ENCODE assay signal across 19 cellular contexts in genomic region chr3:13372656-13373055, GRCh38. TPM values are rescaled to one million over a fixed set of nuclear protein-coding genes. Genes with fewer than 3 reads are reported as not detected.
DNase-seq lines count a peak whose midpoint lies in the region; ATAC-seq, FAIRE-seq and TF ChIP-seq lines count a peak whose summit lies in the region.
"Had no signal": no experiment of that assay in that cellular context is flagged by ENCODE, and none has a peak within 500 bp of the region (broad histone marks: within the 10 kb centered on the region; RNA-seq: fewer than 3 reads in every experiment).

No MANE protein-coding gene starts in this region.

- peak overlapping the region; percentile 40 to 57 for H3K27ac Mint-ChIP-seq in activated naive CD4-positive, alpha-beta T cell treated with anti-CD3 and anti-CD28 coated beads, Interleukin-2, amount 50 U/mL, for 72 hours
- H3K27ac Mint-ChIP-seq in T-helper 17 cell (peak overlapping the region; percentile 68), glutamatergic neuron (ENCODE audit: unreplicated experiment) (no peak overlapping the region)
- peak overlapping the region; percentile 74 for H3K27ac Mint-ChIP-seq in stimulated activated effector memory CD8-positive, alpha-beta T cell treated with anti-CD3 and anti-CD28 coated beads, Interleukin-12 subunit alpha, Interleukin-12 subunit beta, amount 100 ng/mL, for 72 hours
- H3K27ac Mint-ChIP-seq: CD4-positive, alpha-beta T cell had no signal

- no peak for TF ChIP-seq RAD21 in K562 (CRISPR knock-in tag; conservative IDR thresholded peaks at IDR 0.05 in 1 of 2, IDR thresholded peaks at IDR 0.05 in 1 of 2)

- peaks cover 16 to 28% of the 10 kb centered on the region in 2 donors for H3K36me3 Mint-ChIP-seq in activated naive CD4-positive, alpha-beta T cell treated with anti-CD3 and anti-CD28 coated beads, Interleukin-2, amount 50 U/mL, for 72 hours
- H3K36me3 Mint-ChIP-seq in T-helper 17 cell (ENCODE audit: low read depth) (peaks cover 10% of the 10 kb centered on the region), glutamatergic neuron (ENCODE audit: unreplicated experiment) (no peaks in the 10 kb centered on the region)
- peaks cover 37% of the 10 kb centered on the region for H3K36me3 Mint-ChIP-seq in stimulated activated effector memory CD8-positive, alpha-beta T cell treated with anti-CD3 and anti-CD28 coated beads, Interleukin-12 subunit alpha, Interleukin-12 subunit beta, amount 100 ng/mL, for 72 hours

- no peak overlapping the region for H3K9ac ChIP-seq in K562 (ENCODE audit: insufficient read depth in 1 of 2, low read depth in 2 of 2, low read length in 2 of 2)

- TF ChIP-seq EP300 in K562 (IDR thresholded peaks at IDR 0.05; ENCODE audit: low read length) = no peak

- CTCF ChIA-PET in K562 (lab: Yijun Ruan, JAX; ENCODE audit: low intra/inter-chr PET ratio) = no interaction called here

- H3K9me3 ChIP-seq in T-helper 17 cell (ENCODE audit: control insufficient read depth, low read length, poor library complexity, severe bottlenecking) (no peaks in the 10 kb centered on the region), K562 (replicated peaks; ENCODE audit: control insufficient read depth, insufficient read depth, low read depth, low read length) (no peaks in the 10 kb centered on the region)
- H3K9me3 ChIP-seq: BE2C had no signal

- H3K9me1 ChIP-seq in K562 (ENCODE audit: control insufficient read depth, insufficient read depth, low read length) = no peaks in the 10 kb centered on the region

- peaks cover 6% of the 10 kb centered on the region; the same call in 1 of the 2 replicates for H4K20me1 ChIP-seq in K562 (replicated peaks; ENCODE audit: control insufficient read depth, insufficient read depth, low read length)

- no TSS peak for BruUV-seq in K562 (replicated peaks; lab: Mats Ljungman, UMichigan)

- TF ChIP-seq POLR2A in K562 (conservative IDR thresholded peaks at IDR 0.05) = no peak

- ATAC-seq in activated naive CD4-positive, alpha-beta T cell treated with anti-CD3 and anti-CD28 coated beads, Interleukin-2, amount 50 U/mL, for 72 hours = peak in 1 of 2 donors; percentile 4
- ATAC-seq in T-helper 17 cell (no peak), K562 (no peak)
- ATAC-seq in stimulated activated effector memory CD8-positive, alpha-beta T cell treated with anti-CD3 and anti-CD28 coated beads, Interleukin-12 subunit alpha, Interleukin-12 subunit beta, amount 100 ng/mL, for 72 hours = no peak

- no peak overlapping the region for H3K27ac ChIP-seq in K562 (ENCODE audit: extremely low read depth, low read depth, low read length)

- WGBS in K562 (ENCODE audit: insufficient coverage, low coverage, missing lambda C conversion rate) = 96% methylated on average over 8 of the region's 8 CpGs

- H3K4me1 Mint-ChIP-seq in T-helper 17 cell (peaks cover 2% of the 10 kb centered on the region), glutamatergic neuron (ENCODE audit: low read depth, unreplicated experiment) (no peaks in the 10 kb centered on the region)
- peaks cover 13% of the 10 kb centered on the region for H3K4me1 Mint-ChIP-seq in stimulated activated effector memory CD8-positive, alpha-beta T cell treated with anti-CD3 and anti-CD28 coated beads, Interleukin-12 subunit alpha, Interleukin-12 subunit beta, amount 100 ng/mL, for 72 hours

- no peak overlapping the region for H3K4me3 Mint-ChIP-seq in T-helper 17 cell
- H3K4me3 Mint-ChIP-seq in stimulated activated effector memory CD8-positive, alpha-beta T cell treated with anti-CD3 and anti-CD28 coated beads, Interleukin-12 subunit alpha, Interleukin-12 subunit beta, amount 100 ng/mL, for 72 hours = no peak overlapping the region
- no peak overlapping the region for H3K4me3 Mint-ChIP-seq in glutamatergic neuron (ENCODE audit: unreplicated experiment)
- H3K4me3 Mint-ChIP-seq: CD4-positive, alpha-beta T cell; H9; IgD-negative memory B cell had no signal

- no peak for TF ChIP-seq CTCF in K562 (IDR thresholded peaks at IDR 0.05 in 2 of 3, conservative IDR thresholded peaks at IDR 0.05 in 1 of 3; ENCODE audit: insufficient read depth in 2 of 3, low read depth in 1 of 3, low read length in 3 of 3)
- no peak for TF ChIP-seq CTCF in glutamatergic neuron (IDR thresholded peaks at IDR 0.05; ENCODE audit: partially characterized antibody, unreplicated experiment)

- H2AFZ ChIP-seq in K562 (ENCODE audit: low read depth, low read length) = no peak overlapping the region

- H3K9me3 Mint-ChIP-seq in activated naive CD4-positive, alpha-beta T cell treated with anti-CD3 and anti-CD28 coated beads, Interleukin-2, amount 50 U/mL, for 72 hours = no peaks in the 10 kb centered on the region
- H3K9me3 Mint-ChIP-seq in stimulated activated effector memory CD8-positive, alpha-beta T cell treated with anti-CD3 and anti-CD28 coated beads, Interleukin-12 subunit alpha, Interleukin-12 subunit beta, amount 100 ng/mL, for 72 hours = no peaks in the 10 kb centered on the region
- no peaks in the 10 kb centered on the region for H3K9me3 Mint-ChIP-seq in glutamatergic neuron (ENCODE audit: unreplicated experiment)
- H3K9me3 Mint-ChIP-seq: CD4-positive, alpha-beta T cell; H9; IgD-negative memory B cell had no signal

- intact Hi-C loops in K562 (cut with micrococcal nuclease) = no loop called here

- H3K4me2 ChIP-seq in K562 (ENCODE audit: insufficient read depth, low read length) = no peak overlapping the region

- POLR2A ChIA-PET in K562 (lab: Yijun Ruan, JAX) = interaction anchor here (0.7 to 1.2 kb wide), 2 partner anchors 29 to 58 kb away, joined by 3 read pairs; no protein-coding TSS in a partner anchor

- H3K4me3 ChIP-seq in K562 = no peak overlapping the region

- no peaks in the 10 kb centered on the region for H3K79me2 ChIP-seq in K562 (ENCODE audit: control insufficient read depth, insufficient read depth, low read length)

- no peaks in the 10 kb centered on the region for H3K4me1 ChIP-seq in K562 (replicated peaks in 1 of 2; ENCODE audit: control insufficient read depth in 2 of 2, insufficient read depth in 2 of 2, low read length in 2 of 2)
- H3K4me1 ChIP-seq: BE2C had no signal

- no peak for FAIRE-seq in K562 (lab: Jason Lieb, UNC)
- FAIRE-seq: A204.1, HTR-8/SVneo had no signal

- H3K27me3 ChIP-seq in K562 (ENCODE audit: control insufficient read depth in 2 of 2, insufficient read depth in 2 of 2, low read length in 2 of 2) = no peaks in the 10 kb centered on the region
- H3K27me3 ChIP-seq: BE2C had no signal

- peaks cover 93% of the 10 kb centered on the region for H3K36me3 ChIP-seq in K562 (ENCODE audit: control insufficient read depth, insufficient read depth, low read length)
- H3K36me3 ChIP-seq: BE2C had no signal

- H3K27me3 Mint-ChIP-seq in T-helper 17 cell = no peaks in the 10 kb centered on the region
- peaks cover 5% of the 10 kb centered on the region for H3K27me3 Mint-ChIP-seq in glutamatergic neuron (ENCODE audit: unreplicated experiment)
- H3K27me3 Mint-ChIP-seq: CD4-positive, alpha-beta T cell; IgD-negative memory B cell had no signal

- DNase-seq in activated naive CD4-positive, alpha-beta T cell treated with anti-CD3 and anti-CD28 coated beads, Interleukin-2, amount 50 U/mL, for 72 hours (ENCODE audit: low spot score in 2 of 2) = no peak
- no peak for DNase-seq in activated naive CD4-positive, alpha-beta T cell (lab: John Stamatoyannopoulos, UW)
- no peak for DNase-seq in T-helper 17 cell
- DNase-seq in K562 (ENCODE audit: extremely low read depth in 1 of 4, low spot score in 3 of 4) = no peak
- DNase-seq in stimulated activated effector memory CD8-positive, alpha-beta T cell treated with anti-CD3 and anti-CD28 coated beads, Interleukin-12 subunit alpha, Interleukin-12 subunit beta, amount 100 ng/mL, for 72 hours (ENCODE audit: low spot score in 2 of 2) = no peak
- DNase-seq in CD1c-positive myeloid dendritic cell (ENCODE audit: extremely low spot score) = no peak
- no peak for DNase-seq in glutamatergic neuron
- DNase-seq: ACHN; BE2C; C1 segment of cervical spinal cord; CD4-positive, alpha-beta T cell; DMS153; DMS79; GF-D8; GOT3; H9 had no signal

- in situ Hi-C loops in K562 (cut with MboI) = no loop called here

TF ChIP-seq in K562, 482 proteins besides CTCF, POLR2A, EP300 and RAD21:
- TF ChIP-seq RBM25 (IDR thresholded peaks at IDR 0.05; ENCODE audit: low read depth, low read length, severe bottlenecking) (no peak), HMG20A (CRISPR knock-in tag; conservative IDR thresholded peaks at IDR 0.05) (no peak), XRCC4 (IDR thresholded peaks at IDR 0.05; ENCODE audit: extremely low read depth, insufficient read depth, insufficient read length) (no peak), POLR2G (IDR thresholded peaks at IDR 0.05; ENCODE audit: low read depth, low read length) (peak; percentile 34; the same call in 1 of the 2 replicates), ZC3H8 (IDR thresholded peaks at IDR 0.05) (no peak), MTA3 (IDR thresholded peaks at IDR 0.05; ENCODE audit: borderline replicate concordance) (no peak)

RNA-seq across cellular contexts. Expression of gene NUP210, which starts 47.5 kb away (rescaled TPM):
- total RNA-seq in activated naive CD4-positive, alpha-beta T cell treated with anti-CD3 and anti-CD28 coated beads, Interleukin-2, amount 50 U/mL, for 72 hours = 100 to 1,000 TPM; 116 to 147 TPM
- total RNA-seq in T-helper 17 cell = 100 to 1,000 TPM; 125 to 137 TPM
- 213 and 603 TPM in 2 replicates for total RNA-seq in K562 (2011; cell fraction: chromatin; rRNA removed; ENCODE audit: low replicate concordance)
- total RNA-seq in K562 (2011; cell fraction: nucleolus; rRNA removed) = 374 and 409 TPM in 2 replicates
- 286 and 299 TPM in 2 replicates for total RNA-seq in K562 (2011; cell fraction: nucleoplasm; rRNA removed)
- total RNA-seq in K562 (2014; rRNA removed) = 60.7 and 76.5 TPM in 2 replicates
- 25.4 and 30.2 TPM in 2 replicates for total RNA-seq in K562 (2014; rRNA removed; fragmentation: Illumina TruSeq; extraction: Trizol)
- 36.0 and 39.9 TPM in 2 replicates for total RNA-seq in K562 (2015; rRNA removed; fragmentation: Illumina TruSeq; extraction: Trizol)
- 128 and 138 TPM in 2 replicates for total RNA-seq in K562 (2021)
- polyA plus RNA-seq in K562 (2011; rRNA removed) = 44.0 and 93.3 TPM in 2 replicates
- polyA plus RNA-seq in K562 (2011; cell fraction: cytosol; rRNA removed) = 51.4 and 78.4 TPM in 2 replicates
- 125 and 255 TPM in 2 replicates for polyA plus RNA-seq in K562 (2011; cell fraction: nucleus; rRNA removed)
- 95.0 and 139 TPM in 2 replicates for polyA plus RNA-seq in K562 (2012)
- polyA plus RNA-seq in K562 (2014; fragmentation: Illumina TruSeq; extraction: Trizol) = 90.7 and 111 TPM in 2 replicates
- polyA plus RNA-seq in K562 (2014; fragmentation: Nextera tagmentation; extraction: Ambion mirVana) = 1 to 10 TPM; 1.2 to 1.4 TPM
- 54.3 and 61.0 TPM in 2 replicates for polyA plus RNA-seq in K562 (2014; rRNA removed)
- 82.2 and 99.7 TPM in 2 replicates for polyA minus RNA-seq in K562 (2011; rRNA and poly(A)+ RNA removed)
- polyA minus RNA-seq in K562 (2011; cell fraction: cytosol; rRNA and poly(A)+ RNA removed) = 114 and 152 TPM in 2 replicates
- polyA minus RNA-seq in K562 (2011; cell fraction: nucleus; rRNA and poly(A)+ RNA removed) = 137 and 138 TPM in 2 replicates
- total RNA-seq in glutamatergic neuron (ENCODE audit: unreplicated experiment) = 2.4 TPM
